In genomic region chr3:62084558-62084957, GRCh38 we compare ENCODE assay signal across 16 cellular contexts.
DNase-seq lines count a peak whose midpoint lies in the region; TF ChIP-seq lines count a peak whose summit lies in the region.
"Had no signal": no experiment of that assay in that cellular context is flagged by ENCODE, and none has a peak within 500 bp of the region (broad histone marks: within the 10 kb centered on the region; RNA-seq: fewer than 3 reads in every experiment).

No MANE protein-coding gene starts in this region.

- no peaks in the 10 kb centered on the region for H3K4me1 ChIP-seq in suprapubic skin
- H3K4me1 ChIP-seq: stomach had no signal

- H3K4me3 ChIP-seq in retinal pigment epithelial cell (ENCODE audit: low read length): no peak overlapping the region
- H3K4me3 ChIP-seq in suprapubic skin: no peak overlapping the region
- H3K4me3 ChIP-seq: stomach had no signal

- TF ChIP-seq POLR2A in suprapubic skin (IDR thresholded peaks at IDR 0.05): no peak

- TF ChIP-seq EP300 in suprapubic skin (IDR thresholded peaks at IDR 0.05): no peak

- H3K36me3 ChIP-seq in suprapubic skin: no peaks in the 10 kb centered on the region
- H3K36me3 ChIP-seq: stomach had no signal

- DNase-seq in NCI-H1105 treated with DMSO at 0.1 percent for 48 hours (lab: John Stamatoyannopoulos, UW) (peak; percentile 9), NCI-H1105 (lab: John Stamatoyannopoulos, UW) (no peak), NCI-H146 treated with DMSO at 0.1 percent for 48 hours (lab: John Stamatoyannopoulos, UW; ENCODE audit: unreplicated experiment) (peak; percentile 43), dermis blood vessel endothelial cell (peak; percentile 13), retinal pigment epithelial cell (ENCODE audit: low read depth) (peak; percentile 45), KG1 (lab: John Stamatoyannopoulos, UW) (no peak), suprapubic skin (ENCODE audit: low spot score in 2 of 2) (no peak), SKM-1 (lab: John Stamatoyannopoulos, UW; ENCODE audit: unreplicated experiment) (no peak)
- DNase-seq: 8988T; activated CD4-positive, alpha-beta T cell treated with anti-CD3 and anti-CD28 coated beads, Interleukin-2, amount 50 U/mL, for 48 hours; anterior cingulate cortex; CD4-positive, CD25-positive, alpha-beta regulatory T cell; H9; mesenchymal stem cell; NCI-H526; stomach had no signal

- no peaks in the 10 kb centered on the region for H3K27me3 ChIP-seq in suprapubic skin
- H3K27me3 ChIP-seq: stomach had no signal

- no peak overlapping the region for H3K27ac ChIP-seq in suprapubic skin
- H3K27ac ChIP-seq: stomach had no signal

- TF ChIP-seq CTCF in retinal pigment epithelial cell (conservative IDR thresholded peaks at IDR 0.05; ENCODE audit: low read depth, low read length) (no peak), suprapubic skin (IDR thresholded peaks at IDR 0.05) (no peak)

- 66% methylated on average over 2 of the region's 2 CpGs for WGBS in suprapubic skin

- H3K9me3 ChIP-seq in suprapubic skin: no peaks in the 10 kb centered on the region
- H3K9me3 ChIP-seq: stomach had no signal

Comparison
In these comparisons a context has a peak if more than half of its experiments do, and no peak if none do; other contexts are left out.
1. DNase-seq: peak in NCI-H1105 treated with DMSO at 0.1 percent for 48 hours (single experiment), NCI-H146 treated with DMSO at 0.1 percent for 48 hours (single experiment), dermis blood vessel endothelial cell (single experiment) and retinal pigment epithelial cell (single experiment); none in NCI-H1105 (single experiment), KG1 (single experiment), suprapubic skin (0 of 2) and SKM-1 (single experiment).